ENCODE assay signal across 24 cellular contexts in the genomic region with DNA sequence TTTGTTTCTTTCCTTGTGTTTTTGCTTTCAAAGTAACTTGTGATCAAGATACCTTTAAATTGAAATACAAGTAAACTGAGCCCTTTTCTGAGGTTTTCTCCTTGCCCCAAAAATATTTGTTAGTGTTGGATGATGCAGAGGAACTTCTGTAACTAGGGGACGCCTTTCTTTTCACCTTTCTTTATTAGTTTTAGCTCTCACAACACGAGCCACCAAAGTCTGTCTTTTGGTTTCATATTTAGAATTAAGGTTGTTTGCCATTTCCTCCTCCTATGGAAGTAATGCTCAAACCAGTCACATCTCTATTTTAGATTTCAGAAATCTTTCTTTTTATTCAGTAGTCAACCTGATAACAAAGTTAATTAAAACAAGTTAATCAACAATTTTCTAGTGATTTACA.
"Had no signal": no experiment of that assay in that cellular context is flagged by ENCODE, and none has a peak within 500 bp of the region (broad histone marks: within the 10 kb centered on the region; RNA-seq: fewer than 3 reads in every experiment).

No MANE protein-coding gene starts in this region.

- H3K27me3 ChIP-seq: adrenal gland had no signal

- H3K36me3 ChIP-seq: adrenal gland had no signal

- H3K36me3 Mint-ChIP-seq: activated naive CD8-positive, alpha-beta T cell treated with anti-CD3 and anti-CD28 coated beads, Interleukin-2, amount 10 ng/mL, durations not matched to agents 7 days and 5 days had no signal

- H3K4me3 Mint-ChIP-seq: activated CD8-positive, alpha-beta T cell treated with anti-CD3 and anti-CD28 coated beads for 36 hours; activated naive CD8-positive, alpha-beta T cell treated with anti-CD3 and anti-CD28 coated beads, Interleukin-2, amount 10 ng/mL, durations not matched to agents 7 days and 5 days; activated T-cell treated with anti-CD3 and anti-CD28 coated beads, Interleukin-2, amount 50 U/mL, for 72 hours had no signal

- H3K27me3 Mint-ChIP-seq: activated naive CD8-positive, alpha-beta T cell treated with anti-CD3 and anti-CD28 coated beads, Interleukin-2, amount 10 ng/mL, durations not matched to agents 7 days and 5 days had no signal

- H3K27ac ChIP-seq: adrenal gland, SK-N-MC had no signal

- H3K4me1 Mint-ChIP-seq: activated naive CD8-positive, alpha-beta T cell treated with anti-CD3 and anti-CD28 coated beads, Interleukin-2, amount 10 ng/mL, durations not matched to agents 7 days and 5 days had no signal

- H3K27ac Mint-ChIP-seq: activated CD8-positive, alpha-beta T cell treated with anti-CD3 and anti-CD28 coated beads for 36 hours; activated naive CD8-positive, alpha-beta T cell treated with anti-CD3 and anti-CD28 coated beads, Interleukin-2, amount 10 ng/mL, durations not matched to agents 7 days and 5 days; activated T-cell treated with anti-CD3 and anti-CD28 coated beads, Interleukin-2, amount 50 U/mL, for 72 hours; activated T-helper 2 cell treated with anti-CD3 and anti-CD28 coated beads, Interferon-gamma antibody, Interleukin-2, Interleukin-4, amounts not matched to agents 10 μg/mL and 5 μg/mL and 100 μg/mL, durations not matched to agents 14 hours and 24 hours and 36 hours had no signal

- H3K9me3 ChIP-seq: adrenal gland had no signal

- ATAC-seq: activated CD4-positive, CD25-positive, alpha-beta regulatory T cell treated with anti-CD3 and anti-CD28 coated beads, Interleukin-2, amount 50 U/mL, for 24 hours; activated CD8-positive, alpha-beta T cell treated with anti-CD3 and anti-CD28 coated beads for 36 hours; activated T-cell treated with anti-CD3 and anti-CD28 coated beads, Interleukin-2, amount 50 U/mL, for 72 hours; Right ventricle myocardium inferior had no signal

- H3K4me3 ChIP-seq: adrenal gland, SK-N-MC had no signal

- H3K9me3 Mint-ChIP-seq: activated CD8-positive, alpha-beta T cell treated with anti-CD3 and anti-CD28 coated beads for 36 hours; activated naive CD8-positive, alpha-beta T cell treated with anti-CD3 and anti-CD28 coated beads, Interleukin-2, amount 10 ng/mL, durations not matched to agents 7 days and 5 days; activated T-cell treated with anti-CD3 and anti-CD28 coated beads, Interleukin-2, amount 50 U/mL, for 72 hours; activated T-helper 2 cell treated with anti-CD3 and anti-CD28 coated beads, Interferon-gamma antibody, Interleukin-2, Interleukin-4, amounts not matched to agents 10 μg/mL and 5 μg/mL and 100 μg/mL, durations not matched to agents 14 hours and 24 hours and 36 hours had no signal

- DNase-seq: activated CD4-positive, alpha-beta T cell treated with anti-CD3 and anti-CD28 coated beads for 4 hours; activated CD8-positive, alpha-beta memory T cell treated with anti-CD3 and anti-CD28 coated beads, Interleukin-2, amount 50 U/mL, for 4 hours; activated CD8-positive, alpha-beta T cell treated with anti-CD3 and anti-CD28 coated beads for 36 hours; activated naive CD4-positive, alpha-beta T cell treated with anti-CD3 and anti-CD28 coated beads, Interleukin-2, amount 50 U/mL, for 16 hours; activated naive CD8-positive, alpha-beta T cell treated with anti-CD3 and anti-CD28 coated beads, Interleukin-2, amount 10 ng/mL, durations not matched to agents 7 days and 5 days; activated T-cell treated with anti-CD3 and anti-CD28 coated beads, Interleukin-2, amount 50 U/mL, for 72 hours; adrenal gland; anterior cingulate cortex; cerebellar nuclear complex; KG1; NCI-H1048; NCI-H1417; NCI-H1930; NCI-H2171 treated with DMSO at 0.1 percent for 48 hours; NCI-H226; NCI-H526; NCI-H82; NK-92 treated with Interleukin-12 subunit alpha and Interleukin-12 subunit beta, amount 100 ng/mL, for 24 hours; RPMI8226; SW 1271 had no signal

- H3K4me1 ChIP-seq: adrenal gland had no signal
